8 cellular contexts compared by ENCODE assay signal in genomic region chr15:32651229-32651837, GRCh38. TPM values are rescaled to one million over a fixed set of nuclear protein-coding genes. Genes with fewer than 3 reads are reported as not detected.
DNase-seq lines count a peak whose midpoint lies in the region; FAIRE-seq and TF ChIP-seq lines count a peak whose summit lies in the region.

No MANE protein-coding gene starts in this region.

- no peak overlapping the region for H3K27ac Mint-ChIP-seq in mesothelial cell of epicardium

- peaks cover 22% of the 10 kb centered on the region for H3K4me1 Mint-ChIP-seq in mesothelial cell of epicardium

- no peaks in the 10 kb centered on the region for H3K36me3 Mint-ChIP-seq in mesothelial cell of epicardium

- H3K27ac ChIP-seq in substantia nigra (ENCODE audit: low read depth, low read length, poor library complexity, severe bottlenecking) = no peak overlapping the region

- no peaks in the 10 kb centered on the region for H3K27me3 Mint-ChIP-seq in mesothelial cell of epicardium (ENCODE audit: low read depth)

- FAIRE-seq in H54 (lab: Jason Lieb, UNC) = peak; percentile 83

- peak; percentile 85 for TF ChIP-seq CTCF in mesothelial cell of epicardium (IDR thresholded peaks at IDR 0.05; ENCODE audit: unreplicated experiment)

- H3K9me3 Mint-ChIP-seq in mesothelial cell of epicardium = no peaks in the 10 kb centered on the region

- H3K4me3 Mint-ChIP-seq in mesothelial cell of epicardium = no peak overlapping the region

- TF ChIP-seq POLR2A in H54 (IDR thresholded peaks at IDR 0.05; ENCODE audit: low read depth, low read length) = no peak

- DNase-seq in NCI-H82 (lab: John Stamatoyannopoulos, UW) = peak; percentile 72
- DNase-seq in NCI-H82 treated with DMSO at 0.1 percent for 48 hours (lab: John Stamatoyannopoulos, UW; ENCODE audit: unreplicated experiment) = no peak
- DNase-seq in H54 (ENCODE audit: insufficient read length, low spot score) = peak; percentile 46
- peak; percentile 72 for DNase-seq in NAMALWA (ENCODE audit: low spot score)
- DNase-seq in activated CD4-positive, CD25-positive, alpha-beta regulatory T cell treated with anti-CD3 and anti-CD28 coated beads, Interleukin-2, amount 50 U/mL, for 72 hours = peak; percentile 36
- peak; percentile 63 for DNase-seq in ecto neural progenitor cell (ENCODE audit: low spot score)
- no peak for DNase-seq in mesothelial cell of epicardium (ENCODE audit: low spot score in 2 of 2, unreplicated experiment in 2 of 2)
- peak in 31 of 49 donors; percentile 3 to 61 (median 27) for DNase-seq in substantia nigra (lab: John Stamatoyannopoulos, UW)

RNA-seq across cellular contexts. Expression of gene SCG5, which starts 9.8 kb away (rescaled TPM):
- 53.7 to 55.4 TPM (median 54.2 TPM) in 3 replicates for total RNA-seq in mesothelial cell of epicardium

RNA-seq across cellular contexts. Expression of gene ARHGAP11A, which starts 36.0 kb away (rescaled TPM):
- 22.2 to 28.1 TPM (median 24.4 TPM) in 3 replicates for total RNA-seq in mesothelial cell of epicardium

RNA-seq across cellular contexts. Expression of gene GOLGA8N, which starts 58.1 kb away (rescaled TPM):
- total RNA-seq in mesothelial cell of epicardium = 9.9 to 15.4 TPM (median 12.2 TPM) in 3 replicates

Comparison
In these comparisons a context has a peak if more than half of its experiments do, and no peak if none do; other contexts are left out.
1. DNase-seq: peak in NCI-H82 (single experiment), H54 (single experiment), NAMALWA (single experiment), activated CD4-positive, CD25-positive, alpha-beta regulatory T cell treated with anti-CD3 and anti-CD28 coated beads, Interleukin-2, amount 50 U/mL, for 72 hours (single experiment), ecto neural progenitor cell (single experiment) and substantia nigra (31 of 49); none in NCI-H82 treated with DMSO at 0.1 percent for 48 hours (single experiment) and mesothelial cell of epicardium (0 of 2).